Comparison of ENCODE assay signal across 22 cellular contexts in genomic region chr9:13621871-13622564, GRCh38.
A peak's percentile ranks its signal among the peaks of the same experiment; 100 is the strongest.
DNase-seq lines count a peak whose midpoint lies in the region; ATAC-seq and TF ChIP-seq lines count a peak whose summit lies in the region.
"Had no signal": no experiment of that assay in that cellular context is flagged by ENCODE, and none has a peak within 500 bp of the region (broad histone marks: within the 10 kb centered on the region; RNA-seq: fewer than 3 reads in every experiment).

No MANE protein-coding gene starts in this region.

- no peaks in the 10 kb centered on the region for H3K36me3 ChIP-seq in heart right ventricle
- H3K36me3 ChIP-seq: BLaER1 treated with 17β-estradiol and CSF1 and Interleukin-3, amounts not matched to agents 10 nM and 100 nM; Peyer's patch; SJSA1 had no signal

- no peak overlapping the region for H3K4me3 ChIP-seq in heart right ventricle
- H3K4me3 ChIP-seq: BLaER1 treated with 17β-estradiol and CSF1 and Interleukin-3, amounts not matched to agents 10 nM and 100 nM; Peyer's patch; SJSA1 had no signal

- no peaks in the 10 kb centered on the region for H3K36me3 Mint-ChIP-seq in activated CD4-positive, alpha-beta memory T cell treated with anti-CD3 and anti-CD28 coated beads, Interleukin-2, amount 10 ng/mL, durations not matched to agents 7 days and 5 days (ENCODE audit: low read depth)
- H3K36me3 Mint-ChIP-seq: CD4-positive, alpha-beta memory T cell had no signal

- peaks cover 3% of the 10 kb centered on the region for H3K9me3 Mint-ChIP-seq in activated CD4-positive, alpha-beta memory T cell treated with anti-CD3 and anti-CD28 coated beads, Interleukin-2, amount 10 ng/mL, durations not matched to agents 7 days and 5 days

- H3K27me3 ChIP-seq in heart right ventricle, result no peaks in the 10 kb centered on the region
- H3K27me3 ChIP-seq: BLaER1 treated with 17β-estradiol and CSF1 and Interleukin-3, amounts not matched to agents 10 nM and 100 nM; Peyer's patch; SJSA1 had no signal

- peaks cover 0 to 14% (median 5%) of the 10 kb centered on the region in 9 donors for H3K4me1 ChIP-seq in heart right ventricle
- H3K4me1 ChIP-seq: Peyer's patch, SJSA1 had no signal

- peak overlapping the region in 7 of 10 donors; percentile 17 to 49 (median 31) for H3K27ac ChIP-seq in heart right ventricle
- H3K27ac ChIP-seq: BLaER1 treated with 17β-estradiol and CSF1 and Interleukin-3, amounts not matched to agents 10 nM and 100 nM; KMS-11; Peyer's patch; SJSA1 had no signal

- H3K27me3 Mint-ChIP-seq in activated CD4-positive, alpha-beta memory T cell treated with anti-CD3 and anti-CD28 coated beads, Interleukin-2, amount 10 ng/mL, durations not matched to agents 7 days and 5 days, result no peaks in the 10 kb centered on the region

- no peak overlapping the region for H3K4me3 Mint-ChIP-seq in activated CD4-positive, alpha-beta memory T cell treated with anti-CD3 and anti-CD28 coated beads, Interleukin-2, amount 10 ng/mL, durations not matched to agents 7 days and 5 days
- H3K4me3 Mint-ChIP-seq: CD4-positive, alpha-beta memory T cell had no signal

- intact Hi-C loops in Right ventricle myocardium superior (cut with DNase I) (no loop called here), left cardiac atrium (cut with DNase I) (no loop called here), heart right ventricle (cut with DNase I) (no loop called here)

- H3K27ac Mint-ChIP-seq in activated CD4-positive, alpha-beta memory T cell treated with anti-CD3 and anti-CD28 coated beads, Interleukin-2, amount 10 ng/mL, durations not matched to agents 7 days and 5 days, result no peak overlapping the region
- H3K27ac Mint-ChIP-seq: CD4-positive, alpha-beta memory T cell had no signal

- CTCF ChIA-PET in activated CD4-positive, alpha-beta memory T cell treated with anti-CD3 and anti-CD28 coated beads, Interleukin-2, amount 10 ng/mL, durations not matched to agents 7 days and 5 days (lab: Charles Lee), result no interaction called here

- POLR2A ChIA-PET in activated CD4-positive, alpha-beta memory T cell treated with anti-CD3 and anti-CD28 coated beads, Interleukin-2, amount 10 ng/mL, durations not matched to agents 7 days and 5 days (lab: Charles Lee), result no interaction called here

- 59 to 69% methylated on average over 6 of the region's 6 CpGs for WGBS in heart right ventricle, 2 donors

- H3K4me1 Mint-ChIP-seq in activated CD4-positive, alpha-beta memory T cell treated with anti-CD3 and anti-CD28 coated beads, Interleukin-2, amount 10 ng/mL, durations not matched to agents 7 days and 5 days, result no peaks in the 10 kb centered on the region
- H3K4me1 Mint-ChIP-seq: CD4-positive, alpha-beta memory T cell had no signal

- no peak for TF ChIP-seq CTCF in heart right ventricle (IDR thresholded peaks at IDR 0.05)

- ATAC-seq in Right ventricle myocardium superior (ENCODE audit: poor library complexity), result peak; percentile 91
- no peak for ATAC-seq in left cardiac atrium
- ATAC-seq in heart right ventricle, result peak; percentile 38 to 92 (median 70)
- ATAC-seq: HCT116 had no signal

- DNase-seq in NCI-H1694 treated with DMSO at 0.1 percent for 48 hours (lab: John Stamatoyannopoulos, UW) (peak; percentile 2), NCI-H1694 (lab: John Stamatoyannopoulos, UW) (no peak), Right ventricle myocardium superior (no peak), left cardiac atrium (no peak), heart right ventricle (no peak), hypothalamus (lab: John Stamatoyannopoulos, UW) (no peak)
- DNase-seq in activated CD4-positive, alpha-beta memory T cell treated with anti-CD3 and anti-CD28 coated beads, Interleukin-2, amount 10 ng/mL, durations not matched to agents 7 days and 5 days, result no peak
- DNase-seq in activated CD4-positive, alpha-beta T cell treated with anti-CD3 and anti-CD28 coated beads, Interleukin-2, amount 50 U/mL, for 1 hour, result no peak
- DNase-seq: 8988T; CD4-positive, alpha-beta memory T cell; DMS153; GDM1; GOT3; IMR-90; MV-4-11; NCI-H1105 treated with DMSO at 0.1 percent for 48 hours; NCI-H526 treated with DMSO at 0.1 percent for 48 hours; Peyer's patch had no signal

- no peaks in the 10 kb centered on the region for H3K9me3 ChIP-seq in heart right ventricle
- H3K9me3 ChIP-seq: BLaER1 treated with 17β-estradiol and CSF1 and Interleukin-3, amounts not matched to agents 10 nM and 100 nM; Peyer's patch; SJSA1 had no signal

Comparison
In these comparisons a context has a peak if more than half of its experiments do, and no peak if none do; other contexts are left out.
1. ATAC-seq: peak in Right ventricle myocardium superior (single experiment) and heart right ventricle (8 of 8); none in left cardiac atrium (0 of 2).